In genomic region chr7:74650493-74651135, GRCh38 we compare ENCODE assay signal across 8 cellular contexts. TPM values are rescaled to one million over a fixed set of nuclear protein-coding genes. Genes with fewer than 3 reads are reported as not detected.
A peak's percentile ranks its signal among the peaks of the same experiment; 100 is the strongest.
DNase-seq lines count a peak whose midpoint lies in the region; ATAC-seq and TF ChIP-seq lines count a peak whose summit lies in the region.
"Not testable (repeated sequence)": the region's sequence is repeated elsewhere in the genome, so short reads cannot be mapped to it uniquely, and the experiment has no call there.

No MANE protein-coding gene starts in this region.

- H3K9me3 ChIP-seq in HAP-1; OCI-LY7 (ENCODE audit: low read length); cardiac muscle cell (ENCODE audit: low read depth); gastrocnemius medialis: not testable (repeated sequence)

- not testable (repeated sequence) for TF ChIP-seq CTCF in OCI-LY7 (conservative IDR thresholded peaks at IDR 0.05; ENCODE audit: low read length); cardiac muscle cell (IDR thresholded peaks at IDR 0.05; ENCODE audit: low read depth, low read length); gastrocnemius medialis (IDR thresholded peaks at IDR 0.05 in 4 of 5, conservative IDR thresholded peaks at IDR 0.05 in 1 of 5)

- not testable (repeated sequence) for TF ChIP-seq POLR2A in gastrocnemius medialis (IDR thresholded peaks at IDR 0.05)

- in situ Hi-C loops in HAP-1 (cut with MboI; ENCODE audit: low sequenced_read_pairs) = not testable (repeated sequence)
- in situ Hi-C loops in gastrocnemius medialis (cut with MboI; ENCODE audit: low sequenced_read_pairs in 4 of 4) = loop anchor here in 1 of 4 donors (25.0 kb wide), 1 partner anchor 463 kb away; no protein-coding TSS in a partner anchor

- H4K20me1 ChIP-seq in OCI-LY7 (ENCODE audit: insufficient read depth, low read length) = not testable (repeated sequence)

- CTCF ChIA-PET in OCI-LY7 (lab: Charles Lee; ENCODE audit: unreplicated experiment) = not testable (repeated sequence)

- ATAC-seq in GM19035 (IDR thresholded peaks at IDR 0.05; ENCODE audit: unreplicated experiment) (peak; percentile 45), HG03432 (IDR thresholded peaks at IDR 0.05; ENCODE audit: unreplicated experiment) (peak; percentile 53)
- ATAC-seq in gastrocnemius medialis = not testable (repeated sequence)

- H3K27me3 ChIP-seq in ACC112 (ENCODE audit: insufficient read depth, low read length); HAP-1 (ENCODE audit: low read depth); cardiac muscle cell; gastrocnemius medialis: not testable (repeated sequence)

- TSS peak; percentile 98 for BruUV-seq in OCI-LY7 (replicated peaks; lab: Mats Ljungman, UMichigan)

- peak overlapping the region; percentile 72 for H3K4me2 ChIP-seq in OCI-LY7 (ENCODE audit: low read length)

- not testable (repeated sequence) for H2AFZ ChIP-seq in ACC112 (ENCODE audit: low read length, unreplicated experiment)
- H2AFZ ChIP-seq in OCI-LY7 (ENCODE audit: low read length) = peak overlapping the region; percentile 38; the same call in 1 of the 2 replicates

- not testable (repeated sequence) for H3K36me3 ChIP-seq in ACC112 (ENCODE audit: insufficient read depth, low read length); HAP-1 (replicated peaks); OCI-LY7 (ENCODE audit: insufficient read depth, low read length); cardiac muscle cell; gastrocnemius medialis

- H3K4me1 ChIP-seq in ACC112 (ENCODE audit: control insufficient read depth, insufficient read depth, low read length, unreplicated experiment); gastrocnemius medialis: not testable (repeated sequence)
- H3K4me1 ChIP-seq in HAP-1 = peaks cover 31% of the 10 kb centered on the region
- H3K4me1 ChIP-seq in OCI-LY7 (ENCODE audit: insufficient read depth, low read length, poor library complexity, severe bottlenecking) = peaks cover 36% of the 10 kb centered on the region
- peaks cover 18% of the 10 kb centered on the region for H3K4me1 ChIP-seq in cardiac muscle cell (ENCODE audit: low read depth)

- intact Hi-C loops in OCI-LY7 (cut with micrococcal nuclease; ENCODE audit: unreplicated experiment) = loop anchor here (1.0 kb wide), 1 partner anchor 10 kb away; no protein-coding TSS in a partner anchor
- intact Hi-C loops in gastrocnemius medialis (cut with DNase I; ENCODE audit: low total_unique reads) = loop anchor here (10.0 kb wide), 1 partner anchor 96 kb away; no protein-coding TSS in a partner anchor

- not testable (repeated sequence) for DNase-seq in HAP-1 (ENCODE audit: low spot score in 2 of 2); cardiac muscle cell (ENCODE audit: low read depth in 1 of 2, low spot score in 1 of 2); gastrocnemius medialis
- peak; percentile 61 for DNase-seq in OCI-LY7 (ENCODE audit: low spot score)
- peak; percentile 33 to 49 for DNase-seq in activated T-cell treated with anti-CD3 and anti-CD28 coated beads, Interleukin-2, amount 50 U/mL, for 48 hours

- POLR2A ChIA-PET in OCI-LY7 (lab: Charles Lee) = interaction anchor here (1.0 kb wide), 1 partner anchor 10 kb away, joined by 4 read pairs; no protein-coding TSS in a partner anchor

- not testable (repeated sequence) for H3K79me2 ChIP-seq in ACC112 (ENCODE audit: control insufficient read depth, insufficient read depth, low read length, unreplicated experiment)
- peaks cover 16% of the 10 kb centered on the region; the same call in 1 of the 2 replicates for H3K79me2 ChIP-seq in OCI-LY7 (ENCODE audit: insufficient read depth, low read depth, low read length)

- peak overlapping the region; percentile 74 for H3K4me3 ChIP-seq in ACC112 (ENCODE audit: low read depth, low read length)
- peak overlapping the region; percentile 19 for H3K4me3 ChIP-seq in HAP-1
- H3K4me3 ChIP-seq in OCI-LY7 (ENCODE audit: low read depth, low read length, poor library complexity, severe bottlenecking) = peak overlapping the region; percentile 69
- H3K4me3 ChIP-seq in cardiac muscle cell = not testable (repeated sequence)
- peak overlapping the region in 1 of 4 donors; percentile 38 for H3K4me3 ChIP-seq in gastrocnemius medialis

- H3K9me2 ChIP-seq in OCI-LY7 (ENCODE audit: insufficient read depth, low read length) = not testable (repeated sequence)

- H3K27ac ChIP-seq in ACC112 (ENCODE audit: low read depth, low read length) = not testable (repeated sequence)
- H3K27ac ChIP-seq in OCI-LY7 (ENCODE audit: low read depth, low read length, poor library complexity, severe bottlenecking) = peak overlapping the region; percentile 79
- peak overlapping the region; percentile 41 for H3K27ac ChIP-seq in cardiac muscle cell
- H3K27ac ChIP-seq in gastrocnemius medialis = peak overlapping the region in 3 of 4 donors; percentile 5 to 74 (median 62)

RNA-seq across cellular contexts. Expression of gene GTF2I, which starts 6.9 kb away (rescaled TPM):
- total RNA-seq in OCI-LY7 (2014; rRNA removed; shearing (Covaris generic)) = 145 and 188 TPM in 2 replicates
- total RNA-seq in OCI-LY7 (2022) (269 and 281 TPM in 2 replicates), cardiac muscle cell (221 and 367 TPM in 2 replicates), gastrocnemius medialis (100 to 1,000 TPM in 2 of 4 donors, 10 to 100 TPM in 2; 50.8 to 125 (median 104) TPM)
- 189 and 203 TPM in 2 replicates for polyA plus RNA-seq in cardiac muscle cell
